Comparison of ENCODE assay signal across 1 cellular context in the genomic region with DNA sequence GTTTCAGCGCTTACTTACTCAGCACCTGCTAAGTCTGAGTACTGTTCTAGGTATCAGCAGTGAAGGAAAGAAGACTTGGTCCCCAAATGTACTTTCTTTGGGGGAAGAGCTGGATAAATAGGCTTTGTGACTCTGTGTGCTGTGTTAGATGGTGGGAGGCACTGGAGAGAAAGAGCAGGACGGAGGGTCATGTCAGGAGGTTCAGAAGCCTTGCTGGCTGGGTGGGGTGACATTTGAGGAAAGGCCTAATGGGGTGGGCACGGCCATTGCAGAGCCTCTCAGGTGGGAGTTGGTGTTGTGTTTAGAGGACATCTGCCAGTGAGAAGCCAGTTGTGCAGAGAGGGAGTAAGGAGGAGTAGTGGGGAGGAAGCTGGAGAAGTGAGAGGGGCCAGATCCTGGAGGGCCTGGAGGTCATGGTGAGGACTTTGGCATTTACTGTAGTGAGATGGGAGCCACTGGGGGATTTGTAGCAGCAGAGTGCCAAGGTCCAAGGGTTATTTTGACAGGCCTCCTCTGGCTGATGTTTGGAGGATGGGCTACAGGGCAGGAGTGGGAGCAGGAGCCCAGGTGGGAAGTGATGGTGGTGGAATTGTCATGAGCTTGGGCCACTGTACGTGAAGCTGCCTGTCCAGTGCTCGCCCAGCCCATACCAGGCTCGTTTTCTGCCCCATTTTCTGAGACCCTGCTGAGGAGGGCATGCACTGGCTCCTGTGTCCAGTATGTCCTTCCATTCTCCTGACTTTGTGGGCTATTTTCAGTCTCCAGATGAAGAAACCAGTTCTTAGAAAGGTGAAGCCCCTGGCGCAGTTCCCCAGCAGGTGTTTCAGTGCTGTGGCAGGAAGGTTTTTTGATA.
A peak's percentile ranks its signal among the peaks of the same experiment; 100 is the strongest.
TF ChIP-seq lines count a peak whose summit lies in the region.

No MANE protein-coding gene starts in this region.

TF ChIP-seq in HepG2, 621 proteins besides CTCF, POLR2A, EP300 and RAD21 (continued from another document and continues in another):
- TF ChIP-seq, protein P1, sequence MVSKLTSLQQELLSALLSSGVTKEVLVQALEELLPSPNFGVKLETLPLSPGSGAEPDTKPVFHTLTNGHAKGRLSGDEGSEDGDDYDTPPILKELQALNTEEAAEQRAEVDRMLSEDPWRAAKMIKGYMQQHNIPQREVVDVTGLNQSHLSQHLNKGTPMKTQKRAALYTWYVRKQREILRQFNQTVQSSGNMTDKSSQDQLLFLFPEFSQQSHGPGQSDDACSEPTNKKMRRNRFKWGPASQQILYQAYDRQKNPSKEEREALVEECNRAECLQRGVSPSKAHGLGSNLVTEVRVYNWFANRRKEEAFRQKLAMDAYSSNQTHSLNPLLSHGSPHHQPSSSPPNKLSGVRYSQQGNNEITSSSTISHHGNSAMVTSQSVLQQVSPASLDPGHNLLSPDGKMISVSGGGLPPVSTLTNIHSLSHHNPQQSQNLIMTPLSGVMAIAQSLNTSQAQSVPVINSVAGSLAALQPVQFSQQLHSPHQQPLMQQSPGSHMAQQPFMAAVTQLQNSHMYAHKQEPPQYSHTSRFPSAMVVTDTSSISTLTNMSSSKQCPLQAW (CRISPR knock-in tag; IDR thresholded peaks at IDR 0.05), result no peak
- TF ChIP-seq, protein P2, sequence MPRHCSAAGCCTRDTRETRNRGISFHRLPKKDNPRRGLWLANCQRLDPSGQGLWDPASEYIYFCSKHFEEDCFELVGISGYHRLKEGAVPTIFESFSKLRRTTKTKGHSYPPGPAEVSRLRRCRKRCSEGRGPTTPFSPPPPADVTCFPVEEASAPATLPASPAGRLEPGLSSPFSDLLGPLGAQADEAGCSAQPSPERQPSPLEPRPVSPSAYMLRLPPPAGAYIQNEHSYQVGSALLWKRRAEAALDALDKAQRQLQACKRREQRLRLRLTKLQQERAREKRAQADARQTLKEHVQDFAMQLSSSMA (CRISPR knock-in tag; IDR thresholded peaks at IDR 0.05), result peak; percentile 59; the same call in 1 of the 2 replicates
- TF ChIP-seq, protein P3, sequence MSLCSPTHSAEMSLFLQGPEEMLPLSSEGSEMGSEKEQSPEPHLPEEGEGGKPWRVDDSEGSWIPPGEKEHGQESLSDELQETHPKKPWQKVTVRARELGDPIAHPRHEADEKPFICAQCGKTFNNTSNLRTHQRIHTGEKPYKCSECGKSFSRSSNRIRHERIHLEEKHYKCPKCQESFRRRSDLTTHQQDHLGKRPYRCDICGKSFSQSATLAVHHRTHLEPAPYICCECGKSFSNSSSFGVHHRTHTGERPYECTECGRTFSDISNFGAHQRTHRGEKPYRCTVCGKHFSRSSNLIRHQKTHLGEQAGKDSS (CRISPR knock-in tag; IDR thresholded peaks at IDR 0.05; ENCODE audit: borderline replicate concordance, low read depth), result peak; percentile 96
- TF ChIP-seq, protein P4, sequence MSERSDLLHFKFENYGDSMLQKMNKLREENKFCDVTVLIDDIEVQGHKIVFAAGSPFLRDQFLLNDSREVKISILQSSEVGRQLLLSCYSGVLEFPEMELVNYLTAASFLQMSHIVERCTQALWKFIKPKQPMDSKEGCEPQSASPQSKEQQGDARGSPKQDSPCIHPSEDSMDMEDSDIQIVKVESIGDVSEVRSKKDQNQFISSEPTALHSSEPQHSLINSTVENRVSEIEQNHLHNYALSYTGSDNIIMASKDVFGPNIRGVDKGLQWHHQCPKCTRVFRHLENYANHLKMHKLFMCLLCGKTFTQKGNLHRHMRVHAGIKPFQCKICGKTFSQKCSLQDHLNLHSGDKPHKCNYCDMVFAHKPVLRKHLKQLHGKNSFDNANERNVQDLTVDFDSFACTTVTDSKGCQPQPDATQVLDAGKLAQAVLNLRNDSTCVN (CRISPR knock-in tag; IDR thresholded peaks at IDR 0.05; ENCODE audit: borderline replicate concordance), result no peak
- peak; percentile 87 for TF ChIP-seq TBX2 (CRISPR knock-in tag; IDR thresholded peaks at IDR 0.05; ENCODE audit: borderline replicate concordance)
- TF ChIP-seq, protein P5, sequence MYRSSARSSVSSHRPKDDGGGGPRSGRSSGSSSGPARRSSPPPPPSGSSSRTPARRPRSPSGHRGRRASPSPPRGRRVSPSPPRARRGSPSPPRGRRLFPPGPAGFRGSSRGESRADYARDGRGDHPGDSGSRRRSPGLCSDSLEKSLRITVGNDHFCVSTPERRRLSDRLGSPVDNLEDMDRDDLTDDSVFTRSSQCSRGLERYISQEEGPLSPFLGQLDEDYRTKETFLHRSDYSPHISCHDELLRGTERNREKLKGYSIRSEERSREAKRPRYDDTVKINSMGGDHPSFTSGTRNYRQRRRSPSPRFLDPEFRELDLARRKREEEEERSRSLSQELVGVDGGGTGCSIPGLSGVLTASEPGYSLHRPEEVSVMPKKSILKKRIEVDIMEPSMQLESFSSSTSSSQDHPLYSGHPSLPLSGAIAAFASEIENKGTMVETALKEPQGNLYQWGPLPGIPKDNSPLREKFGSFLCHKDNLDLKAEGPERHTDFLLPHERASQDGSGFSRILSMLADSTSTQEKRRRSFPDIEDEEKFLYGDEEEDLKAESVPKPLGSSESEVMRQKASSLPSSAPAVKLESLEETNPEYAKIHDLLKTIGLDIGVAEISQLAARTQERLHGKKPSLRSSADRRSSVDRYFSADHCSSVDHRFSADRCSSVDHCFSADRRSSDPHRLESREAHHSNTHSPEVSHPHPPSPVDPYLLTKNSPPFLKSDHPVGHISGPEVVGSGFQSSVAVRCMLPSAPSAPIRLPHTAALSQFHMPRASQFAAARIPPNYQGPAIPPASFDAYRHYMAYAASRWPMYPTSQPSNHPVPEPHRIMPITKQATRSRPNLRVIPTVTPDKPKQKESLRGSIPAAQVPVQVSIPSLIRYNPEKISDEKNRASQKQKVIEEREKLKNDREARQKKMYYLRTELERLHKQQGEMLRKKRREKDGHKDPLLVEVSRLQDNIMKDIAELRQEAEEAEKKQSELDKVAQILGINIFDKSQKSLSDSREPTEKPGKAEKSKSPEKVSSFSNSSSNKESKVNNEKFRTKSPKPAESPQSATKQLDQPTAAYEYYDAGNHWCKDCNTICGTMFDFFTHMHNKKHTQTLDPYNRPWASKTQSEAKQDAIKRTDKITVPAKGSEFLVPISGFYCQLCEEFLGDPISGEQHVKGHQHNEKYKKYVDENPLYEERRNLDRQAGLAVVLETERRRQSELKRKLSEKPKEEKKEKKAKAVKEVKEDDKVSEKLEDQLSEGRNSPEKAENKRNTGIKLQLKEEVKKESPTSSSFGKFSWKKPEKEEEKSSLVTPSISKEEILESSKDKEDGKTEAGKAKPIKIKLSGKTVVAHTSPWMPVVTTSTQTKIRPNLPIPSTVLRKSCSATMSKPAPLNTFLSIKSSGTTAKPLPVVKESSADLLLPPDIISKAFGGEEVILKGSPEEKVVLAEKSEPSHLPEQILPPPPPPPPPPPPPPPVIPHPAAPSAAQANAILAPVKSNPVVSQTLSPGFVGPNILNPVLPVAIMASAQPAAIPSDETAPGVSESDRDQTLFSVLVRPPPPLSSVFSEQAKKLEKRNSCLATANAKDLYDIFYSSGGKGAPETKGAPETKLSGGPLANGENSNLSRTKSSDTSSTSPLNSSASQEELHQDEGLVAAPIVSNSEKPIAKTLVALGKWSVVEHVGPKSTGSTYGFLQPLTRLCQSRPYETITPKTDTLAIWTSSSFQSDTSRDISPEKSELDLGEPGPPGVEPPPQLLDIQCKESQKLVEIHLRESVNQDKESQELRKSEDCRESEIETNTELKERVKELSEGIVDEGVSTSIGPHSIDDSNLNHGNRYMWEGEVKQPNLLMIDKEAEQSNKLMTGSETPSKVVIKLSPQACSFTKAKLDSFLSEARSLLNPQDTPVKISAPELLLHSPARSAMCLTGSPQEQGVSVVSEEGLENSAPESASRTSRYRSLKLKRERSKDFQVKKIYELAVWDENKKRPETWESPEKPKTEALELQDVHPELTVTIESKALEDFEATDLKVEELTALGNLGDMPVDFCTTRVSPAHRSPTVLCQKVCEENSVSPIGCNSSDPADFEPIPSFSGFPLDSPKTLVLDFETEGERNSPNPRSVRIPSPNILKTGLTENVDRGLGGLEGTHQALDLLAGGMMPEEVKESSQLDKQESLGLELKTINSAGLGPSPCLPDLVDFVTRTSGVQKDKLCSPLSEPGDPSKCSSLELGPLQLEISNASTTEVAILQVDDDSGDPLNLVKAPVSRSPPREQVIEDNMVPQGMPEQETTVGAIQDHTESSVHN (CRISPR knock-in tag; IDR thresholded peaks at IDR 0.05), result peak; percentile 92
- TF ChIP-seq SP1 (IDR thresholded peaks at IDR 0.05), result no peak
- no peak for TF ChIP-seq SP1 (CRISPR knock-in tag; IDR thresholded peaks at IDR 0.05)
- peak; percentile 55; the same call in 1 of the 2 replicates for TF ChIP-seq BCL6 (CRISPR knock-in tag; IDR thresholded peaks at IDR 0.05)
- no peak for TF ChIP-seq SOX6 (IDR thresholded peaks at IDR 0.05)
- TF ChIP-seq SOX6 (CRISPR knock-in tag; IDR thresholded peaks at IDR 0.05), result peak; percentile 76
- peak; percentile 80; the same call in 1 of the 2 replicates for TF ChIP-seq GLI4 (CRISPR knock-in tag; IDR thresholded peaks at IDR 0.05; ENCODE audit: borderline replicate concordance)
- no peak for TF ChIP-seq SYNCRIP (IDR thresholded peaks at IDR 0.05; ENCODE audit: insufficient read depth, low read depth, low read length)
- TF ChIP-seq, protein P6, sequence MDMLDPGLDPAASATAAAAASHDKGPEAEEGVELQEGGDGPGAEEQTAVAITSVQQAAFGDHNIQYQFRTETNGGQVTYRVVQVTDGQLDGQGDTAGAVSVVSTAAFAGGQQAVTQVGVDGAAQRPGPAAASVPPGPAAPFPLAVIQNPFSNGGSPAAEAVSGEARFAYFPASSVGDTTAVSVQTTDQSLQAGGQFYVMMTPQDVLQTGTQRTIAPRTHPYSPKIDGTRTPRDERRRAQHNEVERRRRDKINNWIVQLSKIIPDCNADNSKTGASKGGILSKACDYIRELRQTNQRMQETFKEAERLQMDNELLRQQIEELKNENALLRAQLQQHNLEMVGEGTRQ (IDR thresholded peaks at IDR 0.05; ENCODE audit: low read depth, low read length), result no peak
- TF ChIP-seq, protein P6 (CRISPR knock-in tag; IDR thresholded peaks at IDR 0.05; ENCODE audit: borderline replicate concordance), result no peak
- TF ChIP-seq, protein P7, sequence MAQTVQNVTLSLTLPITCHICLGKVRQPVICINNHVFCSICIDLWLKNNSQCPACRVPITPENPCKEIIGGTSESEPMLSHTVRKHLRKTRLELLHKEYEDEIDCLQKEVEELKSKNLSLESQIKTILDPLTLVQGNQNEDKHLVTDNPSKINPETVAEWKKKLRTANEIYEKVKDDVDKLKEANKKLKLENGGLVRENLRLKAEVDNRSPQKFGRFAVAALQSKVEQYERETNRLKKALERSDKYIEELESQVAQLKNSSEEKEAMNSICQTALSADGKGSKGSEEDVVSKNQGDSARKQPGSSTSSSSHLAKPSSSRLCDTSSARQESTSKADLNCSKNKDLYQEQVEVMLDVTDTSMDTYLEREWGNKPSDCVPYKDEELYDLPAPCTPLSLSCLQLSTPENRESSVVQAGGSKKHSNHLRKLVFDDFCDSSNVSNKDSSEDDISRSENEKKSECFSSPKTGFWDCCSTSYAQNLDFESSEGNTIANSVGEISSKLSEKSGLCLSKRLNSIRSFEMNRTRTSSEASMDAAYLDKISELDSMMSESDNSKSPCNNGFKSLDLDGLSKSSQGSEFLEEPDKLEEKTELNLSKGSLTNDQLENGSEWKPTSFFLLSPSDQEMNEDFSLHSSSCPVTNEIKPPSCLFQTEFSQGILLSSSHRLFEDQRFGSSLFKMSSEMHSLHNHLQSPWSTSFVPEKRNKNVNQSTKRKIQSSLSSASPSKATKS (CRISPR knock-in tag; IDR thresholded peaks at IDR 0.05), result no peak
- peak; percentile 33 for TF ChIP-seq ZNF781 (CRISPR knock-in tag; IDR thresholded peaks at IDR 0.05; ENCODE audit: borderline replicate concordance, not compliant biosample characterization)
- peak; percentile 71; the same call in 1 of the 2 replicates for TF ChIP-seq ZNF605 (CRISPR knock-in tag; IDR thresholded peaks at IDR 0.05)
- no peak for TF ChIP-seq ZNF143 (CRISPR knock-in tag; IDR thresholded peaks at IDR 0.05)
- 0 out of 4 replicates have a peak, but pooled peaks of 1 of the 2 experiments have one; percentile 20 for TF ChIP-seq KLF16 (CRISPR knock-in tag; IDR thresholded peaks at IDR 0.05)
- TF ChIP-seq HDAC2 (CRISPR knock-in tag; IDR thresholded peaks at IDR 0.05), result peak; percentile 89
- 0 out of 2 replicates have a peak, but pooled peaks have one; percentile 37 for TF ChIP-seq PHF8 (CRISPR knock-in tag; IDR thresholded peaks at IDR 0.05)
- TF ChIP-seq ZNF703 (CRISPR knock-in tag; IDR thresholded peaks at IDR 0.05; ENCODE audit: borderline replicate concordance), result no peak
- TF ChIP-seq, protein P8, sequence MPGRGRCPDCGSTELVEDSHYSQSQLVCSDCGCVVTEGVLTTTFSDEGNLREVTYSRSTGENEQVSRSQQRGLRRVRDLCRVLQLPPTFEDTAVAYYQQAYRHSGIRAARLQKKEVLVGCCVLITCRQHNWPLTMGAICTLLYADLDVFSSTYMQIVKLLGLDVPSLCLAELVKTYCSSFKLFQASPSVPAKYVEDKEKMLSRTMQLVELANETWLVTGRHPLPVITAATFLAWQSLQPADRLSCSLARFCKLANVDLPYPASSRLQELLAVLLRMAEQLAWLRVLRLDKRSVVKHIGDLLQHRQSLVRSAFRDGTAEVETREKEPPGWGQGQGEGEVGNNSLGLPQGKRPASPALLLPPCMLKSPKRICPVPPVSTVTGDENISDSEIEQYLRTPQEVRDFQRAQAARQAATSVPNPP (CRISPR knock-in tag; IDR thresholded peaks at IDR 0.05), result peak; percentile 18; the same call in 1 of the 2 replicates
- TF ChIP-seq, protein P9, sequence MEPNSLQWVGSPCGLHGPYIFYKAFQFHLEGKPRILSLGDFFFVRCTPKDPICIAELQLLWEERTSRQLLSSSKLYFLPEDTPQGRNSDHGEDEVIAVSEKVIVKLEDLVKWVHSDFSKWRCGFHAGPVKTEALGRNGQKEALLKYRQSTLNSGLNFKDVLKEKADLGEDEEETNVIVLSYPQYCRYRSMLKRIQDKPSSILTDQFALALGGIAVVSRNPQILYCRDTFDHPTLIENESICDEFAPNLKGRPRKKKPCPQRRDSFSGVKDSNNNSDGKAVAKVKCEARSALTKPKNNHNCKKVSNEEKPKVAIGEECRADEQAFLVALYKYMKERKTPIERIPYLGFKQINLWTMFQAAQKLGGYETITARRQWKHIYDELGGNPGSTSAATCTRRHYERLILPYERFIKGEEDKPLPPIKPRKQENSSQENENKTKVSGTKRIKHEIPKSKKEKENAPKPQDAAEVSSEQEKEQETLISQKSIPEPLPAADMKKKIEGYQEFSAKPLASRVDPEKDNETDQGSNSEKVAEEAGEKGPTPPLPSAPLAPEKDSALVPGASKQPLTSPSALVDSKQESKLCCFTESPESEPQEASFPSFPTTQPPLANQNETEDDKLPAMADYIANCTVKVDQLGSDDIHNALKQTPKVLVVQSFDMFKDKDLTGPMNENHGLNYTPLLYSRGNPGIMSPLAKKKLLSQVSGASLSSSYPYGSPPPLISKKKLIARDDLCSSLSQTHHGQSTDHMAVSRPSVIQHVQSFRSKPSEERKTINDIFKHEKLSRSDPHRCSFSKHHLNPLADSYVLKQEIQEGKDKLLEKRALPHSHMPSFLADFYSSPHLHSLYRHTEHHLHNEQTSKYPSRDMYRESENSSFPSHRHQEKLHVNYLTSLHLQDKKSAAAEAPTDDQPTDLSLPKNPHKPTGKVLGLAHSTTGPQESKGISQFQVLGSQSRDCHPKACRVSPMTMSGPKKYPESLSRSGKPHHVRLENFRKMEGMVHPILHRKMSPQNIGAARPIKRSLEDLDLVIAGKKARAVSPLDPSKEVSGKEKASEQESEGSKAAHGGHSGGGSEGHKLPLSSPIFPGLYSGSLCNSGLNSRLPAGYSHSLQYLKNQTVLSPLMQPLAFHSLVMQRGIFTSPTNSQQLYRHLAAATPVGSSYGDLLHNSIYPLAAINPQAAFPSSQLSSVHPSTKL (CRISPR knock-in tag; IDR thresholded peaks at IDR 0.05), result peak; percentile 87
- TF ChIP-seq THAP11 (CRISPR knock-in tag; IDR thresholded peaks at IDR 0.05), result peak; percentile 60
- TF ChIP-seq JDP2 (CRISPR knock-in tag; IDR thresholded peaks at IDR 0.05; ENCODE audit: borderline replicate concordance), result no peak
